Comparison of ENCODE assay signal across 15 cellular contexts in the genomic region with DNA sequence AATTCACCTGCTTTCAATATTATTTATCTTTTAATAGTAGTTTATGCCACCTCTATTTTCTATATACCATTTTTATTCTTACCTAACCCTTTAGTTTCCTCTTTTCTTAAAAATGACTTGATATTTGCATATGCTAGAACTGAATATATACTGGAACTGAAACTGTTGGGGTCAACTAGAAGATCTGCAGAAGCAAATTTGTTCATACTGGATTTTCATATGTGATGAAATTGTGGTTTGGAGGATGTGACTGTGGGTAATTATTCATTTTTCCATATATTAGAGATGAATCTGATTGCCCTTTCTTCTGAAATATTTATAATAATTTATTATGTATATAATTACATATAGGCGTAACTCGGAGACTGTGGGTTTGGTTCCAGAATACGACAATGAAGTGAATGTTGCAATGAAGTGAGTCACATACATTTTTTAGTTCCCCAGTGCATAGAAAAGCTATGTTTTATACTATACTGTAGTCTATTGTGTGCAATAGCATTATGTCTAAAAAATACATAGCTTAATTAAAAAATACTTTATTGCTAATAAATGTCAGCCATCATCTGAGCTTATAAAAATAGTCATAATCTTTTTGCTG.
DNase-seq lines count a peak whose midpoint lies in the region; ATAC-seq lines count a peak whose summit lies in the region.
"Had no signal": no experiment of that assay in that cellular context is flagged by ENCODE, and none has a peak within 500 bp of the region (broad histone marks: within the 10 kb centered on the region; RNA-seq: fewer than 3 reads in every experiment).

No MANE protein-coding gene starts in this region.

- no peaks in the 10 kb centered on the region for H3K4me1 ChIP-seq in mesenchymal stem cell (ENCODE audit: control insufficient read depth, insufficient read depth, low read depth, low read length)
- H3K4me1 ChIP-seq: heart left ventricle had no signal

- H3K9me3 ChIP-seq in mesenchymal stem cell (ENCODE audit: control insufficient read depth, low read length), result peaks cover 18% of the 10 kb centered on the region

- H3K36me3 ChIP-seq in mesenchymal stem cell (ENCODE audit: control insufficient read depth in 1 of 2, insufficient read depth in 2 of 2, low read depth in 1 of 2, low read length in 2 of 2), result no peaks in the 10 kb centered on the region
- H3K36me3 ChIP-seq: heart left ventricle had no signal

- H3K18ac ChIP-seq in mesenchymal stem cell (ENCODE audit: low read depth in 1 of 2, low read length in 2 of 2), result no peak overlapping the region

- H3K4ac ChIP-seq in mesenchymal stem cell (ENCODE audit: low read depth in 1 of 2, low read length in 2 of 2), result no peak overlapping the region

- H3K14ac ChIP-seq in mesenchymal stem cell (ENCODE audit: low read length in 2 of 2), result no peak overlapping the region

- no peak overlapping the region for H2BK12ac ChIP-seq in mesenchymal stem cell (ENCODE audit: low read length in 2 of 2)

- no peaks in the 10 kb centered on the region for H3K27me3 ChIP-seq in mesenchymal stem cell (ENCODE audit: control insufficient read depth in 1 of 2, insufficient read depth in 1 of 2, low read length in 2 of 2)
- H3K27me3 ChIP-seq: heart left ventricle had no signal

- no peak overlapping the region for H3K9ac ChIP-seq in mesenchymal stem cell (ENCODE audit: low read length)
- H3K9ac ChIP-seq: KMS-11 had no signal

- no CpG with 5 or more reads among the region's 3 CpGs for WGBS in mesenchymal stem cell

- no peak overlapping the region for H2BK5ac ChIP-seq in mesenchymal stem cell (ENCODE audit: low read depth, low read length, poor library complexity, severe bottlenecking)

- no peak overlapping the region for H4K91ac ChIP-seq in mesenchymal stem cell (ENCODE audit: low read length)

- no peak overlapping the region for H3K27ac ChIP-seq in mesenchymal stem cell (ENCODE audit: low read length, poor library complexity, severe bottlenecking)
- H3K27ac ChIP-seq: KMS-11 had no signal

- DNase-seq in MV-4-11 (lab: John Stamatoyannopoulos, UW) (peak; percentile 96), mesenchymal stem cell (no peak), T-helper 9 cell (no peak), Ammon's horn (ENCODE audit: low spot score) (no peak)
- DNase-seq in effector CD4-positive, alpha-beta T cell, result no peak
- DNase-seq: activated effector memory CD4-positive, alpha-beta T cell treated with anti-CD3 and anti-CD28 coated beads, Interleukin-2, amount 50 U/mL, for 16 hours; AML-193; cortex of kidney; heart left ventricle; NCI-H69; T1000 had no signal

- no peak overlapping the region for H3K23ac ChIP-seq in mesenchymal stem cell (ENCODE audit: low read length in 2 of 2)

- no peak overlapping the region for H2AFZ ChIP-seq in mesenchymal stem cell (ENCODE audit: low read depth, low read length)

- no peak overlapping the region for H4K8ac ChIP-seq in mesenchymal stem cell (ENCODE audit: low read length)

- no peaks in the 10 kb centered on the region for H3K79me1 ChIP-seq in mesenchymal stem cell (replicated peaks; ENCODE audit: low read length, poor library complexity, severe bottlenecking)

- H2BK15ac ChIP-seq in mesenchymal stem cell (ENCODE audit: low read depth, poor library complexity, severe bottlenecking), result no peak overlapping the region

- no peak overlapping the region for H2BK120ac ChIP-seq in mesenchymal stem cell (ENCODE audit: low read depth, low read length)

- no peak overlapping the region for H2AK5ac ChIP-seq in mesenchymal stem cell (ENCODE audit: low read length, severe bottlenecking)

- peak; percentile 96 for ATAC-seq in GM18499 (IDR thresholded peaks at IDR 0.05; ENCODE audit: insufficient read depth, unreplicated experiment)
- ATAC-seq in GM19468 (IDR thresholded peaks at IDR 0.05; ENCODE audit: extremely low read depth, unreplicated experiment), result peak; percentile 89
- peak; percentile 97 for ATAC-seq in HG02981 (IDR thresholded peaks at IDR 0.05; ENCODE audit: unreplicated experiment)
- ATAC-seq: heart left ventricle had no signal

- no peak overlapping the region for H3K4me3 ChIP-seq in mesenchymal stem cell (ENCODE audit: insufficient read depth in 1 of 2, low read depth in 1 of 2, low read length in 2 of 2)
- H3K4me3 ChIP-seq: heart left ventricle had no signal

- H3K4me2 ChIP-seq in mesenchymal stem cell (ENCODE audit: low read length, poor library complexity, severe bottlenecking), result no peak overlapping the region
- H3K4me2 ChIP-seq: KMS-11 had no signal
